35 cellular contexts compared by ENCODE assay signal in the genomic region with DNA sequence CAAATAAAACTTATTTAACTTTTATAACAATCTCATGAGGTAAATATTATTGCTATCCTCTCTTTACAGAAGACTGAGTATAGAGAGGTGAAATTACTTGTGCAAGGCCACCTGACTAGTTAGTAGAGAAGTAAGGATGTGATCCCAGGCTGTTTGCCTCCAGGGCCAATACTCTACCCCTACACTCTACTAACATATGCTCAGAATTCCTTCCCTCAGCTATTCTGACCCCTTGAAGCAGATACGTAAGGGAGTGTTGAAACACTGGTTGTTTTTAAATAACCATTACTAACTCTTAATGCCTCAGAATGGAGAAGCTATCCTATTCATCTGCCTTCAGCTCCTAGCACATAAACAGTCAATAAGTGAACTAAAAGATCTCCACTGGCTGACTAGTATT. TPM values are rescaled to one million over a fixed set of nuclear protein-coding genes. Genes with fewer than 3 reads are reported as not detected.
"Had no signal": no experiment of that assay in that cellular context is flagged by ENCODE, and none has a peak within 500 bp of the region (broad histone marks: within the 10 kb centered on the region; RNA-seq: fewer than 3 reads in every experiment).

No MANE protein-coding gene starts in this region.

- H3K4me3 Mint-ChIP-seq: activated B cell treated with CpG ODN at 0.5 μM for 24 hours; activated CD4-positive, alpha-beta memory T cell treated with anti-CD3 and anti-CD28 coated beads for 36 hours; activated CD4-positive, alpha-beta T cell treated with anti-CD3 and anti-CD28 coated beads, Interleukin-2, amount 10 ng/mL, durations not matched to agents 24 days and 14 days; activated CD8-positive, alpha-beta T cell treated with anti-CD3 and anti-CD28 coated beads for 36 hours; activated naive CD4-positive, alpha-beta T cell treated with anti-CD3 and anti-CD28 coated beads for 36 hours; activated naive CD8-positive, alpha-beta T cell treated with anti-CD3 and anti-CD28 coated beads for 36 hours; activated T-helper 17 cell treated with anti-CD3 and anti-CD28 coated beads, Interleukin-2, amount 50 U/mL, for 72 hours; T-helper 1 cell treated with Interleukin-12 subunit alpha and Interleukin-12 subunit beta and Interleukin-4 antibody, amounts not matched to agents 30 μg/mL and 1 μg/mL, for 36 hours; T-helper 2 cell treated with Interferon-gamma antibody and Interleukin-4, amounts not matched to agents 5 μg/mL and 100 μg/mL, for 36 hours had no signal

- H3K36me3 ChIP-seq: adrenal gland, brain microvascular endothelial cell, breast epithelium had no signal

- H3K9me3 ChIP-seq: adrenal gland, body of pancreas, breast epithelium had no signal

- H3K9me3 Mint-ChIP-seq: activated CD8-positive, alpha-beta T cell treated with anti-CD3 and anti-CD28 coated beads for 36 hours; activated naive CD4-positive, alpha-beta T cell treated with anti-CD3 and anti-CD28 coated beads, Interleukin-2, amount 50 U/mL, for 72 hours; activated T-helper 17 cell treated with anti-CD3 and anti-CD28 coated beads, Interleukin-2, amount 50 U/mL, for 72 hours had no signal

- H3K4me1 Mint-ChIP-seq: activated B cell treated with CpG ODN at 0.5 μM for 24 hours; activated CD4-positive, alpha-beta T cell treated with anti-CD3 and anti-CD28 coated beads, Interleukin-2, amount 10 ng/mL, durations not matched to agents 24 days and 14 days; activated naive CD8-positive, alpha-beta T cell treated with anti-CD3 and anti-CD28 coated beads for 36 hours; activated T-helper 17 cell treated with anti-CD3 and anti-CD28 coated beads, Interleukin-2, amount 50 U/mL, for 72 hours had no signal

- H3K27me3 Mint-ChIP-seq: activated B cell treated with CpG ODN at 0.5 μM for 24 hours; activated T-helper 17 cell treated with anti-CD3 and anti-CD28 coated beads, Interleukin-2, amount 50 U/mL, for 72 hours had no signal

- H3K4me3 ChIP-seq: adrenal gland, body of pancreas, breast epithelium had no signal

- ATAC-seq: activated CD8-positive, alpha-beta T cell treated with anti-CD3 and anti-CD28 coated beads for 36 hours; activated naive CD4-positive, alpha-beta T cell treated with anti-CD3 and anti-CD28 coated beads, Interleukin-2, amount 50 U/mL, for 72 hours; activated T-helper 17 cell treated with anti-CD3 and anti-CD28 coated beads, Interleukin-2, amount 50 U/mL, for 72 hours; body of pancreas had no signal

- DNase-seq: activated B cell treated with CpG ODN at 0.5 μM for 24 hours; activated CD4-positive, alpha-beta memory T cell treated with anti-CD3 and anti-CD28 coated beads for 36 hours; activated CD4-positive, alpha-beta T cell treated with anti-CD3 and anti-CD28 coated beads for 4 hours; activated CD4-positive, alpha-beta T cell treated with anti-CD3 and anti-CD28 coated beads, Interleukin-2, amount 10 ng/mL, durations not matched to agents 24 days and 14 days; activated CD4-positive, alpha-beta T cell treated with anti-CD3 and anti-CD28 coated beads, Interleukin-2, amount 50 U/mL, for 1 hour; activated CD4-positive, alpha-beta T cell treated with anti-CD3 and anti-CD28 coated beads, Interleukin-2, amount 50 U/mL, for 4 hours; activated CD4-positive, CD25-positive, alpha-beta regulatory T cell treated with anti-CD3 and anti-CD28 coated beads, Interleukin-2, amount 50 U/mL, for 72 hours; activated CD8-positive, alpha-beta memory T cell treated with anti-CD3 and anti-CD28 coated beads, Interleukin-2, amount 50 U/mL, for 4 hours; activated CD8-positive, alpha-beta T cell treated with anti-CD3 and anti-CD28 coated beads for 36 hours; activated effector memory CD4-positive, alpha-beta T cell treated with anti-CD3 and anti-CD28 coated beads, Interleukin-2, amount 50 U/mL, for 16 hours; activated gamma-delta T cell treated with Interleukin-2 at 50 U/mL for 16 hours; activated naive CD4-positive, alpha-beta T cell; activated naive CD4-positive, alpha-beta T cell treated with anti-CD3 and anti-CD28 coated beads for 36 hours; activated naive CD4-positive, alpha-beta T cell treated with anti-CD3 and anti-CD28 coated beads, Interleukin-2, amount 50 U/mL, for 16 hours; activated naive CD8-positive, alpha-beta T cell treated with anti-CD3 and anti-CD28 coated beads for 36 hours; activated T-cell treated with anti-CD3 and anti-CD28 coated beads for 4 hours; activated T-cell treated with anti-CD3 and anti-CD28 coated beads, Interleukin-2, amount 50 U/mL, for 1 hour; activated T-cell treated with anti-CD3 and anti-CD28 coated beads, Interleukin-2, amount 50 U/mL, for 48 hours; adrenal gland; amniotic stem cell; aorta; body of pancreas; brain microvascular endothelial cell; central memory CD4-positive, alpha-beta T cell; SW 1271; T-helper 1 cell; T-helper 2 cell; T-helper 9 cell had no signal

- H3K27ac Mint-ChIP-seq: activated B cell treated with CpG ODN at 0.5 μM for 24 hours; activated CD4-positive, alpha-beta memory T cell treated with anti-CD3 and anti-CD28 coated beads for 36 hours; activated CD4-positive, alpha-beta T cell treated with anti-CD3 and anti-CD28 coated beads, Interleukin-2, amount 10 ng/mL, durations not matched to agents 24 days and 14 days; activated CD8-positive, alpha-beta T cell treated with anti-CD3 and anti-CD28 coated beads for 36 hours; activated naive CD4-positive, alpha-beta T cell treated with anti-CD3 and anti-CD28 coated beads for 36 hours; activated naive CD4-positive, alpha-beta T cell treated with anti-CD3 and anti-CD28 coated beads, Interleukin-2, amount 50 U/mL, for 72 hours; activated naive CD8-positive, alpha-beta T cell treated with anti-CD3 and anti-CD28 coated beads for 36 hours; activated T-helper 17 cell treated with anti-CD3 and anti-CD28 coated beads, Interleukin-2, amount 50 U/mL, for 72 hours; T-helper 1 cell treated with Interleukin-12 subunit alpha and Interleukin-12 subunit beta and Interleukin-4 antibody, amounts not matched to agents 30 μg/mL and 1 μg/mL, for 36 hours; T-helper 2 cell treated with Interferon-gamma antibody and Interleukin-4, amounts not matched to agents 5 μg/mL and 100 μg/mL, for 36 hours had no signal

- H3K27ac ChIP-seq: adrenal gland, body of pancreas, brain microvascular endothelial cell, breast epithelium, VCaP had no signal

- H3K27me3 ChIP-seq: adrenal gland, body of pancreas, brain microvascular endothelial cell, breast epithelium had no signal

- H3K4me1 ChIP-seq: adrenal gland, body of pancreas, breast epithelium had no signal

- H3K36me3 Mint-ChIP-seq: activated naive CD4-positive, alpha-beta T cell treated with anti-CD3 and anti-CD28 coated beads, Interleukin-2, amount 50 U/mL, for 72 hours; activated naive CD8-positive, alpha-beta T cell treated with anti-CD3 and anti-CD28 coated beads for 36 hours had no signal

RNA-seq across cellular contexts. Expression of gene CSTA, which starts 24.1 kb away (rescaled TPM):
- total RNA-seq: activated B cell treated with CpG ODN at 0.5 μM for 24 hours; activated CD4-positive, alpha-beta memory T cell treated with anti-CD3 and anti-CD28 coated beads for 36 hours; activated CD4-positive, alpha-beta T cell treated with anti-CD3 and anti-CD28 coated beads, Interleukin-2, amount 10 ng/mL, durations not matched to agents 24 days and 14 days; activated CD8-positive, alpha-beta memory T cell treated with anti-CD3 and anti-CD28 coated beads for 36 hours; activated CD8-positive, alpha-beta T cell treated with anti-CD3 and anti-CD28 coated beads for 36 hours; activated naive CD4-positive, alpha-beta T cell treated with anti-CD3 and anti-CD28 coated beads for 36 hours; activated naive CD4-positive, alpha-beta T cell treated with anti-CD3 and anti-CD28 coated beads, Interleukin-2, amount 50 U/mL, for 72 hours; activated naive CD8-positive, alpha-beta T cell treated with anti-CD3 and anti-CD28 coated beads for 36 hours; activated T-helper 17 cell treated with anti-CD3 and anti-CD28 coated beads, Interleukin-2, amount 50 U/mL, for 72 hours had no signal
